Comparison of ENCODE assay signal across 8 cellular contexts in the genomic region with DNA sequence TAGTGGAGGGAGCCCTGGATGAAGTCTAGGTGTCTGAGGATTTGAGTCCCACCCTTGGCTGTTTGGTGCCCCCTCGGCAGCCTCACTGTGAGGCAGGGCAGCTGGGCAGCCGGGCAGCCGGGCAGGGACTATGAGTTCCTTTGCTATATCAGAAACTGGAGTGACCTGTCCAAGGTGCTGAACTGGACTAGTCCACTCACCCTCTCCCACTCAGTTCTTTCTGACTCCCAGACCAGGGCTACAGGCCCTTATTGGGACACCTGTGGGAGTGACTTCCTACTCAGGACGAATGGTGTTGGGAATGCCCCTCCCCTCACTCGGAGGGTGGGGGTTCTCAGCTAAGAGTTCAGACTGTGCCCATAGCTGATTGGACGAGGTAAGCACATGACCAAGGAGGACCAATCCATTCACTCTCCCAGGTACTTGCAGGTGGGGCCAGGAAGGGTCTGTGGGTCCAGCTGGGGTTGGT. TPM values are rescaled to one million over a fixed set of nuclear protein-coding genes. Genes with fewer than 3 reads are reported as not detected.
DNase-seq lines count a peak whose midpoint lies in the region; ATAC-seq, FAIRE-seq and TF ChIP-seq lines count a peak whose summit lies in the region.

No MANE protein-coding gene starts in this region.

- TF ChIP-seq EP300 in suprapubic skin (IDR thresholded peaks at IDR 0.05) = no peak

- in situ Hi-C loops in Caki2 (cut with HindIII; ENCODE audit: low pct_unique_long_range_greater_than_20kb, low sequenced_read_pairs) = no loop called here

- TF ChIP-seq CTCF in suprapubic skin (IDR thresholded peaks at IDR 0.05) = no peak

- no peaks in the 10 kb centered on the region for H3K9me3 ChIP-seq in suprapubic skin

- peak; percentile 63 for ATAC-seq in sciatic nerve

- intact Hi-C loops in sciatic nerve (cut with DNase I) = no loop called here

- DNase-seq in Caki2 (ENCODE audit: low read depth) (peak; percentile 45), HTR-8/SVneo (ENCODE audit: insufficient read length, low spot score) (peak; percentile 64), glomerular visceral epithelial cell (ENCODE audit: extremely low spot score) (peak; percentile 57), sciatic nerve (ENCODE audit: low spot score) (no peak), suprapubic skin (ENCODE audit: low spot score in 2 of 2) (no peak), SW 1271 (lab: John Stamatoyannopoulos, UW) (no peak), NCI-H2081 treated with DMSO at 0.1 percent for 48 hours (lab: John Stamatoyannopoulos, UW) (no peak)
- DNase-seq in activated CD4-positive, alpha-beta T cell treated with anti-CD3 and anti-CD28 coated beads, Interleukin-2, amount 50 U/mL, for 1 hour = peak; percentile 24

- no peak for FAIRE-seq in HTR-8/SVneo (lab: Jason Lieb, UNC)

- H3K36me3 ChIP-seq in suprapubic skin = no peaks in the 10 kb centered on the region

- H3K4me1 ChIP-seq in suprapubic skin = no peaks in the 10 kb centered on the region

- H3K4me3 ChIP-seq in suprapubic skin = no peak overlapping the region

- 36% methylated on average over 5 of the region's 6 CpGs for WGBS in suprapubic skin

- no peak for TF ChIP-seq POLR2A in suprapubic skin (IDR thresholded peaks at IDR 0.05)

- peaks cover 24% of the 10 kb centered on the region for H3K27me3 ChIP-seq in suprapubic skin

- H3K27ac ChIP-seq in suprapubic skin = no peak overlapping the region

RNA-seq across cellular contexts. Expression of gene RAPGEF1, which starts 34.1 kb away (rescaled TPM):
- 15.1 and 26.2 TPM in 2 replicates for total RNA-seq in Caki2 (2014; rRNA removed; shearing (Covaris generic); ENCODE audit: low replicate concordance)
- 69.4 TPM for total RNA-seq in sciatic nerve
- total RNA-seq in suprapubic skin = 10 to 100 TPM; 43.0 to 58.3 (median 51.7) TPM

Comparison
In these comparisons a context has a peak if more than half of its experiments do, and no peak if none do; other contexts are left out.
1. DNase-seq: peak in Caki2 (single experiment), HTR-8/SVneo (single experiment), activated CD4-positive, alpha-beta T cell treated with anti-CD3 and anti-CD28 coated beads, Interleukin-2, amount 50 U/mL, for 1 hour (single experiment) and glomerular visceral epithelial cell (single experiment); none in sciatic nerve (single experiment), suprapubic skin (0 of 2), SW 1271 (0 of 2) and NCI-H2081 treated with DMSO at 0.1 percent for 48 hours (single experiment).